In genomic region chr18:26618130-26618529, GRCh38 we compare ENCODE assay signal across 13 cellular contexts.
"Had no signal": no experiment of that assay in that cellular context is flagged by ENCODE, and none has a peak within 500 bp of the region (broad histone marks: within the 10 kb centered on the region; RNA-seq: fewer than 3 reads in every experiment).

No MANE protein-coding gene starts in this region.

- H3K27me3 ChIP-seq: body of pancreas, gastroesophageal sphincter, testis had no signal

- H3K4me3 ChIP-seq: body of pancreas, gastroesophageal sphincter, testis had no signal

- H3K4me3 Mint-ChIP-seq: activated naive CD4-positive, alpha-beta T cell treated with anti-CD3 and anti-CD28 coated beads for 36 hours; activated T-helper 17 cell treated with anti-CD3 and anti-CD28 coated beads, Interleukin-2, amount 50 U/mL, for 72 hours; WTC11 had no signal

- H3K36me3 ChIP-seq: gastroesophageal sphincter had no signal

- H3K27ac Mint-ChIP-seq: activated naive CD4-positive, alpha-beta T cell treated with anti-CD3 and anti-CD28 coated beads for 36 hours; activated T-helper 17 cell treated with anti-CD3 and anti-CD28 coated beads, Interleukin-2, amount 50 U/mL, for 72 hours; WTC11 had no signal

- DNase-seq: activated CD4-positive, alpha-beta T cell treated with anti-CD3 and anti-CD28 coated beads for 48 hours; activated naive CD4-positive, alpha-beta T cell treated with anti-CD3 and anti-CD28 coated beads for 36 hours; body of pancreas; dermis blood vessel endothelial cell; left ventricle myocardium superior; mesendoderm; stimulated activated CD4-positive, alpha-beta T cell treated with anti-CD3 and anti-CD28 coated beads, Interleukin-4, amount 100 ng/mL, for 1 hour; stimulated activated CD8-positive, alpha-beta memory T cell treated with anti-CD3 and anti-CD28 coated beads, Interleukin-4, amount 100 ng/mL, for 48 hours; stimulated activated naive CD8-positive, alpha-beta T cell treated with anti-CD3 and anti-CD28 coated beads, Interleukin-15, Interleukin-2, amounts not matched to agents 100 U/mL and 50 U/mL, for 24 hours; testis had no signal

- H3K9me3 Mint-ChIP-seq: activated naive CD4-positive, alpha-beta T cell treated with anti-CD3 and anti-CD28 coated beads for 36 hours had no signal

- H3K27ac ChIP-seq: body of pancreas, gastroesophageal sphincter, testis had no signal

- ATAC-seq: activated T-helper 17 cell treated with anti-CD3 and anti-CD28 coated beads, Interleukin-2, amount 50 U/mL, for 72 hours; body of pancreas; gastroesophageal sphincter; left ventricle myocardium superior; stimulated activated naive CD8-positive, alpha-beta T cell treated with anti-CD3 and anti-CD28 coated beads, Interleukin-15, Interleukin-2, amounts not matched to agents 100 U/mL and 50 U/mL, for 24 hours; WTC11 had no signal

- H3K4me1 ChIP-seq: body of pancreas, testis had no signal

- H3K9me3 ChIP-seq: body of pancreas, gastroesophageal sphincter, testis had no signal
